In the genomic region with DNA sequence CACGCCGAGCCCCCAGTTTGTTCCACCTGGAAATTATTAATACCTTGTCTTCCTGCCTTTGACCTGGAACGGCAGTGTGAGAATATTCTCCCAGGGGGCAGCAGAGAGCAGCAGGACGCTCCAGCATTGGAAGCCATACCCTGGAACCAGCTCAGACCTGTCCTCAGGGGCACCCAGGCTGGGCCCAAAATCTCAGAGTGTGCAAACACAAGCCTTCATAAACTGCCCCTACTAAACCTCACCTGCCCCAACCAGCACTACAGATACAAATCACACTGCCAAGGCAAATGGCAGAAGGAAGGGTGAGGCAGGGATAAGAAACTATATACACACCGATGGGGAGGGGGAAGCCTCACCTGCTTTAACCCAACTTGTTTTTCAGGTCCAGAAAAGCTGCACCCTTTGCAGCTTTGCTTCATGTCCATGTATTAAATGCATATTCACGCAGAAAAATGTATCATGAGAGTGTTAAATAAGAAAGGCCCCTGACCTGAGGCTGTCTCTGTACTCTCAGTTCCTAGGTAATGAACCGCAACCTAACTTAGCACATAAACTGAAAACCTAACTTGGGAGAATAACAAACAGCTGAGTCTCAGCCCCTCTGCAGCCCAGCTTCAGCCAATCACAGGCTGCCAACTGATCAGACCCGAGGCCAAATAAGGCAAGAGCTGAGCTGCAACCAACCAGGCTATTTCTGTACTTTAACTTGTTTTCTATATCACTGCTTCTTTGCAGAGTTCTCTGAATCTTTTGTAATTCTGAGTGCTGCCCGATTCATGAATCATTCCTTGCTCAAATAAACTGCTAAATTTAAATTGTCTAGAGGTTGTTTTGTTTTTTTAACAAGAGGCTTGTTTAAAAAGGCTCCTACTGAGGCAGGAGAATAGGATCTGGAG, we compare ENCODE assay signal across 1 cellular context.
TF ChIP-seq lines count a peak whose summit lies in the region.

No MANE protein-coding gene starts in this region.

TF ChIP-seq in HepG2, 621 proteins besides CTCF, POLR2A, EP300 and RAD21 (continued from another document and continues in another):
- 0 out of 2 replicates have a peak, but pooled peaks have one; percentile 73 for TF ChIP-seq ZNF224 (CRISPR knock-in tag; IDR thresholded peaks at IDR 0.05)
- peak; percentile 86; the same call in 1 of the 2 replicates for TF ChIP-seq POGZ (CRISPR knock-in tag; IDR thresholded peaks at IDR 0.05)
- 0 out of 2 replicates have a peak, but pooled peaks have one; percentile 92 for TF ChIP-seq ZNF550 (CRISPR knock-in tag; IDR thresholded peaks at IDR 0.05; ENCODE audit: borderline replicate concordance)
- peak; percentile 23 for TF ChIP-seq GABPB1 (CRISPR knock-in tag; IDR thresholded peaks at IDR 0.05)
- TF ChIP-seq, protein P1, sequence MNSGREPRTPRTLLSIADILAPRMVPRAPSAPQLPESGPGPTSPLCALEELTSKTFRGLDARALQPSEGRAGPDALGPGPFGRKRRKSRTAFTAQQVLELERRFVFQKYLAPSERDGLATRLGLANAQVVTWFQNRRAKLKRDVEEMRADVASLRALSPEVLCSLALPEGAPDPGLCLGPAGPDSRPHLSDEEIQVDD (CRISPR knock-in tag; IDR thresholded peaks at IDR 0.05; ENCODE audit: borderline replicate concordance) = 0 out of 2 replicates have a peak, but pooled peaks have one; percentile 48
- TF ChIP-seq ZNF124 (CRISPR knock-in tag; IDR thresholded peaks at IDR 0.05) = peak; percentile 81
- TF ChIP-seq PHB2 (IDR thresholded peaks at IDR 0.05; ENCODE audit: partially characterized antibody) = no peak
- peak; percentile 93 for TF ChIP-seq ZNF781 (CRISPR knock-in tag; IDR thresholded peaks at IDR 0.05; ENCODE audit: borderline replicate concordance, not compliant biosample characterization)
- 0 out of 2 replicates have a peak, but pooled peaks have one; percentile 4 for TF ChIP-seq SSRP1 (CRISPR knock-in tag; IDR thresholded peaks at IDR 0.05)
- TF ChIP-seq HNRNPUL1 (IDR thresholded peaks at IDR 0.05; ENCODE audit: low read depth, low read length) = no peak
- 0 out of 2 replicates have a peak, but pooled peaks have one; percentile 26 for TF ChIP-seq KLF9 (CRISPR knock-in tag; IDR thresholded peaks at IDR 0.05; ENCODE audit: low read depth)
- peak; percentile 83 for TF ChIP-seq ZNF543 (CRISPR knock-in tag; IDR thresholded peaks at IDR 0.05)
- peak; percentile 73 for TF ChIP-seq IKZF4 (CRISPR knock-in tag; IDR thresholded peaks at IDR 0.05; ENCODE audit: borderline replicate concordance, low read depth, not compliant biosample characterization)
- peak; percentile 58 for TF ChIP-seq ZNF777 (CRISPR knock-in tag; IDR thresholded peaks at IDR 0.05)
- TF ChIP-seq SIN3A (IDR thresholded peaks at IDR 0.05; ENCODE audit: borderline replicate concordance, low read depth, low read length) = 0 out of 2 replicates have a peak, but pooled peaks have one; percentile 1
- TF ChIP-seq, protein P2, sequence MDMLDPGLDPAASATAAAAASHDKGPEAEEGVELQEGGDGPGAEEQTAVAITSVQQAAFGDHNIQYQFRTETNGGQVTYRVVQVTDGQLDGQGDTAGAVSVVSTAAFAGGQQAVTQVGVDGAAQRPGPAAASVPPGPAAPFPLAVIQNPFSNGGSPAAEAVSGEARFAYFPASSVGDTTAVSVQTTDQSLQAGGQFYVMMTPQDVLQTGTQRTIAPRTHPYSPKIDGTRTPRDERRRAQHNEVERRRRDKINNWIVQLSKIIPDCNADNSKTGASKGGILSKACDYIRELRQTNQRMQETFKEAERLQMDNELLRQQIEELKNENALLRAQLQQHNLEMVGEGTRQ (IDR thresholded peaks at IDR 0.05; ENCODE audit: low read depth, low read length) = no peak
- TF ChIP-seq, protein P2 (CRISPR knock-in tag; IDR thresholded peaks at IDR 0.05; ENCODE audit: borderline replicate concordance) = peak; percentile 98; the same call in 1 of the 2 replicates
- TF ChIP-seq NR2F2 (IDR thresholded peaks at IDR 0.05; ENCODE audit: borderline replicate concordance, low read depth) = peak; percentile 64; the same call in 1 of the 2 replicates
- TF ChIP-seq ZNF496 (CRISPR knock-in tag; IDR thresholded peaks at IDR 0.05; ENCODE audit: insufficient replicate concordance) = no peak
- 0 out of 2 replicates have a peak, but pooled peaks have one; percentile 86 for TF ChIP-seq ZNF367 (CRISPR knock-in tag; IDR thresholded peaks at IDR 0.05; ENCODE audit: borderline replicate concordance)
- no peak for TF ChIP-seq ZNF558 (CRISPR knock-in tag; IDR thresholded peaks at IDR 0.05; ENCODE audit: borderline replicate concordance)
- TF ChIP-seq ZFX (CRISPR knock-in tag; IDR thresholded peaks at IDR 0.05; ENCODE audit: low read depth) = peak; percentile 94
- TF ChIP-seq ZNF709 (CRISPR knock-in tag; IDR thresholded peaks at IDR 0.05) = peak; percentile 88; the same call in 1 of the 2 replicates
- peak; percentile 49; the same call in 1 of the 2 replicates for TF ChIP-seq FOXK2 (IDR thresholded peaks at IDR 0.05)
- peak; percentile 94; the same call in 1 of the 2 replicates for TF ChIP-seq NFATC3 (CRISPR knock-in tag; IDR thresholded peaks at IDR 0.05)
- TF ChIP-seq ZNF574 (CRISPR knock-in tag; IDR thresholded peaks at IDR 0.05) = peak; percentile 82
- peak; percentile 44; the same call in 1 of the 2 replicates for TF ChIP-seq TBX2 (CRISPR knock-in tag; IDR thresholded peaks at IDR 0.05; ENCODE audit: borderline replicate concordance)
- TF ChIP-seq CHD4 (IDR thresholded peaks at IDR 0.05; ENCODE audit: borderline replicate concordance, low read length) = peak; percentile 97
- TF ChIP-seq HOXD1 (CRISPR knock-in tag; IDR thresholded peaks at IDR 0.05) = peak; percentile 77; the same call in 1 of the 2 replicates
- TF ChIP-seq PAX8 (CRISPR knock-in tag; IDR thresholded peaks at IDR 0.05; ENCODE audit: borderline replicate concordance) = peak; percentile 53; the same call in 1 of the 2 replicates
- TF ChIP-seq, protein P3, sequence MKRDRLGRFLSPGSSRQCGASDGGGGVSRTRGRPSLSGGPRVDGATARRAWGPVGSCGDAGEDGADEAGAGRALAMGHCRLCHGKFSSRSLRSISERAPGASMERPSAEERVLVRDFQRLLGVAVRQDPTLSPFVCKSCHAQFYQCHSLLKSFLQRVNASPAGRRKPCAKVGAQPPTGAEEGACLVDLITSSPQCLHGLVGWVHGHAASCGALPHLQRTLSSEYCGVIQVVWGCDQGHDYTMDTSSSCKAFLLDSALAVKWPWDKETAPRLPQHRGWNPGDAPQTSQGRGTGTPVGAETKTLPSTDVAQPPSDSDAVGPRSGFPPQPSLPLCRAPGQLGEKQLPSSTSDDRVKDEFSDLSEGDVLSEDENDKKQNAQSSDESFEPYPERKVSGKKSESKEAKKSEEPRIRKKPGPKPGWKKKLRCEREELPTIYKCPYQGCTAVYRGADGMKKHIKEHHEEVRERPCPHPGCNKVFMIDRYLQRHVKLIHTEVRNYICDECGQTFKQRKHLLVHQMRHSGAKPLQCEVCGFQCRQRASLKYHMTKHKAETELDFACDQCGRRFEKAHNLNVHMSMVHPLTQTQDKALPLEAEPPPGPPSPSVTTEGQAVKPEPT (CRISPR knock-in tag; IDR thresholded peaks at IDR 0.05; ENCODE audit: low read depth) = peak; percentile 95
- peak; percentile 20 for TF ChIP-seq TEF (CRISPR knock-in tag; IDR thresholded peaks at IDR 0.05)
- TF ChIP-seq SOX6 (IDR thresholded peaks at IDR 0.05) = no peak
- peak; percentile 64 for TF ChIP-seq SOX6 (CRISPR knock-in tag; IDR thresholded peaks at IDR 0.05)
- TF ChIP-seq, protein P4, sequence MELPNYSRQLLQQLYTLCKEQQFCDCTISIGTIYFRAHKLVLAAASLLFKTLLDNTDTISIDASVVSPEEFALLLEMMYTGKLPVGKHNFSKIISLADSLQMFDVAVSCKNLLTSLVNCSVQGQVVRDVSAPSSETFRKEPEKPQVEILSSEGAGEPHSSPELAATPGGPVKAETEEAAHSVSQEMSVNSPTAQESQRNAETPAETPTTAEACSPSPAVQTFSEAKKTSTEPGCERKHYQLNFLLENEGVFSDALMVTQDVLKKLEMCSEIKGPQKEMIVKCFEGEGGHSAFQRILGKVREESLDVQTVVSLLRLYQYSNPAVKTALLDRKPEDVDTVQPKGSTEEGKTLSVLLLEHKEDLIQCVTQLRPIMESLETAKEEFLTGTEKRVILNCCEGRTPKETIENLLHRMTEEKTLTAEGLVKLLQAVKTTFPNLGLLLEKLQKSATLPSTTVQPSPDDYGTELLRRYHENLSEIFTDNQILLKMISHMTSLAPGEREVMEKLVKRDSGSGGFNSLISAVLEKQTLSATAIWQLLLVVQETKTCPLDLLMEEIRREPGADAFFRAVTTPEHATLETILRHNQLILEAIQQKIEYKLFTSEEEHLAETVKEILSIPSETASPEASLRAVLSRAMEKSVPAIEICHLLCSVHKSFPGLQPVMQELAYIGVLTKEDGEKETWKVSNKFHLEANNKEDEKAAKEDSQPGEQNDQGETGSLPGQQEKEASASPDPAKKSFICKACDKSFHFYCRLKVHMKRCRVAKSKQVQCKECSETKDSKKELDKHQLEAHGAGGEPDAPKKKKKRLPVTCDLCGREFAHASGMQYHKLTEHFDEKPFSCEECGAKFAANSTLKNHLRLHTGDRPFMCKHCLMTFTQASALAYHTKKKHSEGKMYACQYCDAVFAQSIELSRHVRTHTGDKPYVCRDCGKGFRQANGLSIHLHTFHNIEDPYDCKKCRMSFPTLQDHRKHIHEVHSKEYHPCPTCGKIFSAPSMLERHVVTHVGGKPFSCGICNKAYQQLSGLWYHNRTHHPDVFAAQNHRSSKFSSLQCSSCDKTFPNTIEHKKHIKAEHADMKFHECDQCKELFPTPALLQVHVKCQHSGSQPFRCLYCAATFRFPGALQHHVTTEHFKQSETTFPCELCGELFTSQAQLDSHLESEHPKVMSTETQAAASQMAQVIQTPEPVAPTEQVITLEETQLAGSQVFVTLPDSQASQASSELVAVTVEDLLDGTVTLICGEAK (IDR thresholded peaks at IDR 0.05) = no peak
- TF ChIP-seq, protein P4 (CRISPR knock-in tag; IDR thresholded peaks at IDR 0.05) = peak; percentile 13; the same call in 1 of the 2 replicates
- TF ChIP-seq HNF4A (CRISPR knock-in tag; IDR thresholded peaks at IDR 0.05) = peak; percentile 28; the same call in 1 of the 2 replicates
